ENCODE assay signal across 10 cellular contexts in genomic region chr10:78212134-78212785, GRCh38.
DNase-seq lines count a peak whose midpoint lies in the region; ATAC-seq, FAIRE-seq and TF ChIP-seq lines count a peak whose summit lies in the region.
"Had no signal": no experiment of that assay in that cellular context is flagged by ENCODE, and none has a peak within 500 bp of the region (broad histone marks: within the 10 kb centered on the region; RNA-seq: fewer than 3 reads in every experiment).

No MANE protein-coding gene starts in this region.

- peaks cover 37 to 45% (median 40%) of the 10 kb centered on the region in 4 donors for H3K4me1 ChIP-seq in esophagus muscularis mucosa
- H3K4me1 ChIP-seq in psoas muscle = peaks cover 18% of the 10 kb centered on the region
- H3K4me1 ChIP-seq in CD8-positive, alpha-beta memory T cell (ENCODE audit: insufficient read depth, low read length) = no peaks in the 10 kb centered on the region

- H3K4me1 Mint-ChIP-seq in CD8-positive, alpha-beta memory T cell = no peaks in the 10 kb centered on the region

- CTCF ChIA-PET in CD8-positive, alpha-beta memory T cell (lab: Charles Lee) = no interaction called here

- no peak overlapping the region for H3K4me3 Mint-ChIP-seq in CD8-positive, alpha-beta memory T cell

- TF ChIP-seq CTCF in esophagus muscularis mucosa (IDR thresholded peaks at IDR 0.05) = no peak
- TF ChIP-seq CTCF in psoas muscle (IDR thresholded peaks at IDR 0.05) = no peak

- ATAC-seq in psoas muscle = peak in 3 of 4 donors; percentile 18 to 59 (median 33)
- ATAC-seq: activated CD4-positive, CD25-positive, alpha-beta regulatory T cell treated with anti-CD3 and anti-CD28 coated beads, Interleukin-2, amount 50 U/mL, for 24 hours had no signal

- DNase-seq in H54 (ENCODE audit: insufficient read length, low spot score) (peak; percentile 50), NCI-H774 (lab: John Stamatoyannopoulos, UW) (peak; percentile 54), esophagus muscularis mucosa (ENCODE audit: extremely low spot score) (no peak), psoas muscle (peak; percentile 47 to 62), GM12892 (ENCODE audit: insufficient read length) (no peak)
- DNase-seq in activated naive CD4-positive, alpha-beta T cell (lab: John Stamatoyannopoulos, UW) = no peak
- no peak for DNase-seq in CD8-positive, alpha-beta memory T cell
- DNase-seq: activated effector memory CD4-positive, alpha-beta T cell treated with Interleukin-2 at 50 U/mL for 16 hours had no signal

- 17% methylated on average over 1 of the region's 6 CpGs for WGBS in esophagus muscularis mucosa
- WGBS in psoas muscle, 3 donors = 55 to 74% (median 63%) methylated on average over 6 of the region's 6 CpGs

- TF ChIP-seq EP300 in esophagus muscularis mucosa (IDR thresholded peaks at IDR 0.05) = no peak

- H3K27me3 ChIP-seq in esophagus muscularis mucosa (no peaks in the 10 kb centered on the region), psoas muscle (ENCODE audit: insufficient read depth in 3 of 3, low read length in 2 of 3) (no peaks in the 10 kb centered on the region)
- no peaks in the 10 kb centered on the region for H3K27me3 ChIP-seq in CD8-positive, alpha-beta memory T cell (ENCODE audit: insufficient read depth, low read length, poor library complexity, severe bottlenecking)

- intact Hi-C loops in esophagus muscularis mucosa (cut with DNase I) = loop anchor here (5.0 to 10.0 kb wide), 5 partner anchors 90 to 985 kb away; partner anchors contain the start of gene ZMIZ1
- intact Hi-C loops in psoas muscle (cut with DNase I) = loop anchor here (5.0 to 10.0 kb wide), 3 partner anchors 105 to 445 kb away; no protein-coding TSS in a partner anchor

- peak overlapping the region in 1 of 8 donors; percentile 0 for H3K27ac Mint-ChIP-seq in CD8-positive, alpha-beta memory T cell

- POLR2A ChIA-PET in CD8-positive, alpha-beta memory T cell (lab: Charles Lee) = no interaction called here

- no peaks in the 10 kb centered on the region for H3K36me3 Mint-ChIP-seq in CD8-positive, alpha-beta memory T cell

- H3K27me3 Mint-ChIP-seq in CD8-positive, alpha-beta memory T cell = peaks cover 7 to 17% of the 10 kb centered on the region in 2 donors

- H3K9me3 Mint-ChIP-seq in CD8-positive, alpha-beta memory T cell = no peaks in the 10 kb centered on the region

- H3K36me3 ChIP-seq in esophagus muscularis mucosa (no peaks in the 10 kb centered on the region), psoas muscle (ENCODE audit: insufficient read depth in 1 of 2, low read depth in 1 of 2) (no peaks in the 10 kb centered on the region)
- no peaks in the 10 kb centered on the region for H3K36me3 ChIP-seq in CD8-positive, alpha-beta memory T cell (ENCODE audit: insufficient read depth, low read length)

- H3K4me3 ChIP-seq in esophagus muscularis mucosa = no peak overlapping the region
- H3K4me3 ChIP-seq in psoas muscle = no peak overlapping the region
- H3K4me3 ChIP-seq in CD8-positive, alpha-beta memory T cell (ENCODE audit: low read length) = no peak overlapping the region
- H3K4me3 ChIP-seq: coronary artery had no signal

- no peaks in the 10 kb centered on the region for H3K9me3 ChIP-seq in esophagus muscularis mucosa
- no peaks in the 10 kb centered on the region for H3K9me3 ChIP-seq in psoas muscle
- H3K9me3 ChIP-seq in CD8-positive, alpha-beta memory T cell (ENCODE audit: low read length) = no peaks in the 10 kb centered on the region

- H3K27ac ChIP-seq in esophagus muscularis mucosa (replicated peaks in 1 of 4) (peak overlapping the region; percentile 45 to 64 (median 60)), psoas muscle (no peak overlapping the region)
- no peak overlapping the region for H3K27ac ChIP-seq in CD8-positive, alpha-beta memory T cell (ENCODE audit: low read depth, low read length)
- H3K27ac ChIP-seq: coronary artery had no signal

- no peak for FAIRE-seq in H54 (lab: Jason Lieb, UNC)
- FAIRE-seq in GM12892 (lab: Jason Lieb, UNC) = no peak

- no peak for TF ChIP-seq POLR2A in H54 (IDR thresholded peaks at IDR 0.05; ENCODE audit: low read depth, low read length)
- TF ChIP-seq POLR2A in esophagus muscularis mucosa (IDR thresholded peaks at IDR 0.05; ENCODE audit: low read depth) = no peak
- TF ChIP-seq POLR2A in GM12892 (IDR thresholded peaks at IDR 0.05; ENCODE audit: low read depth, low read length) = no peak

Comparison
In these comparisons a context has a peak if more than half of its experiments do, and no peak if none do; other contexts are left out.
1. DNase-seq: peak in H54 (single experiment), NCI-H774 (single experiment) and psoas muscle (2 of 2); none in esophagus muscularis mucosa (single experiment), activated naive CD4-positive, alpha-beta T cell (0 of 4), GM12892 (single experiment) and CD8-positive, alpha-beta memory T cell (0 of 5).
2. H3K27ac ChIP-seq: peak in esophagus muscularis mucosa (4 of 4); none in psoas muscle (single experiment) and CD8-positive, alpha-beta memory T cell (single experiment).